Comparison of ENCODE assay signal across 17 cellular contexts in the genomic region with DNA sequence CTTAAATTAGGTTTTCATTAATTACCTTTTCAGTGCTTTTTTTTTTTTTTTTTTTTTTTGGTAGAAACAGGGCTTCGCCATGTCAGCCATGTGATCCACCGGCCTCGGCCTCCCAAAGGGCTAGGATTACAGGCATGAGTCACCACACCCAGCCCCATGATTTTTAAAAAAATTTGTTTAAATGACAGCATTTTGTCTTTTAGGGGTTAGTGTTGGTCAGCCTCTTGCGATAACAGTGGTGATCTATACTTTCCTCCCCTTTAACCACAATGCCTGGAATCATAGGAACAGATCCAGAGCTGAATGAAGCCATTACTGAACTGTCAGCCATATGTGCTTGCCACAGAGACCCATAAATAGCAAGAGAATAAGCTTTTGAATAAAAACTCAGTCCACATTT.
DNase-seq lines count a peak whose midpoint lies in the region; TF ChIP-seq lines count a peak whose summit lies in the region.
"Had no signal": no experiment of that assay in that cellular context is flagged by ENCODE, and none has a peak within 500 bp of the region (broad histone marks: within the 10 kb centered on the region; RNA-seq: fewer than 3 reads in every experiment).

No MANE protein-coding gene starts in this region.

- TF ChIP-seq CTCF in brain (conservative IDR thresholded peaks at IDR 0.05) (no peak), nephron (IDR thresholded peaks at IDR 0.05; ENCODE audit: unreplicated experiment in 3 of 3) (no peak)

- H3K9me3 Mint-ChIP-seq in brain: peaks cover 0 to 3% (median 0%) of the 10 kb centered on the region in 5 experiments
- no peaks in the 10 kb centered on the region for H3K9me3 Mint-ChIP-seq in nephron
- H3K9me3 Mint-ChIP-seq in immature natural killer cell: no peaks in the 10 kb centered on the region
- H3K9me3 Mint-ChIP-seq: mesothelial cell of epicardium, natural killer cell had no signal

- H3K27ac Mint-ChIP-seq in brain (peak overlapping the region in 3 of 5 experiments; percentile 23 to 56 (median 38)), nephron (peak overlapping the region; percentile 65 to 85 (median 78)), immature natural killer cell (no peak overlapping the region)
- H3K27ac Mint-ChIP-seq: mesothelial cell of epicardium, natural killer cell had no signal

- H3K4me1 Mint-ChIP-seq in brain (peaks cover 79% of the 10 kb centered on the region), nephron (peaks cover 73% of the 10 kb centered on the region), immature natural killer cell (peaks cover 1 to 6% of the 10 kb centered on the region in 2 donors)
- H3K4me1 Mint-ChIP-seq: natural killer cell had no signal

- H3K36me3 Mint-ChIP-seq in brain: no peaks in the 10 kb centered on the region
- H3K36me3 Mint-ChIP-seq in nephron (ENCODE audit: low read depth): no peaks in the 10 kb centered on the region
- H3K36me3 Mint-ChIP-seq in immature natural killer cell: no peaks in the 10 kb centered on the region
- H3K36me3 Mint-ChIP-seq: CD4-positive, CD25-positive, alpha-beta regulatory T cell; mesothelial cell of epicardium; natural killer cell had no signal

- H3K27me3 Mint-ChIP-seq in brain (peaks cover 4% of the 10 kb centered on the region), nephron (ENCODE audit: low read depth) (no peaks in the 10 kb centered on the region), immature natural killer cell (ENCODE audit: low read depth in 3 of 3) (no peaks in the 10 kb centered on the region)
- H3K27me3 Mint-ChIP-seq: activated CD4-positive, alpha-beta T cell treated with anti-CD3 and anti-CD28 coated beads, Interleukin-2, amount 10 ng/mL, durations not matched to agents 7 days and 5 days; CD4-positive, CD25-positive, alpha-beta regulatory T cell had no signal

- H3K4me3 Mint-ChIP-seq in brain (no peak overlapping the region), nephron (no peak overlapping the region), immature natural killer cell (no peak overlapping the region)
- H3K4me3 Mint-ChIP-seq: activated CD4-positive, alpha-beta T cell treated with anti-CD3 and anti-CD28 coated beads, Interleukin-2, amount 10 ng/mL, durations not matched to agents 7 days and 5 days; mesothelial cell of epicardium; natural killer cell had no signal

- DNase-seq in EL (peak; percentile 21), M059J (ENCODE audit: low read depth) (peak; percentile 3), NOMO-1 (lab: John Stamatoyannopoulos, UW; ENCODE audit: unreplicated experiment in 2 of 2) (no peak), immature natural killer cell (no peak), DMS153 treated with DMSO at 0.1 percent for 48 hours (lab: John Stamatoyannopoulos, UW; ENCODE audit: unreplicated experiment) (no peak), NCI-H1694 (lab: John Stamatoyannopoulos, UW) (no peak)
- DNase-seq: activated CD4-positive, alpha-beta T cell treated with anti-CD3 and anti-CD28 coated beads, Interleukin-2, amount 10 ng/mL, durations not matched to agents 7 days and 5 days; activated CD8-positive, alpha-beta memory T cell treated with anti-CD3 and anti-CD28 coated beads, Interleukin-2, amount 50 U/mL, for 48 hours; CD4-positive, CD25-positive, alpha-beta regulatory T cell; H7; natural killer cell; NCI-H1417 treated with DMSO at 0.1 percent for 48 hours; NCI-H524; stimulated activated naive CD8-positive, alpha-beta T cell treated with anti-CD3 and anti-CD28 coated beads, Interleukin-15, Interleukin-2, amounts not matched to agents 100 U/mL and 50 U/mL, for 24 hours had no signal

Comparison
In these comparisons a context has a peak if more than half of its experiments do, and no peak if none do; other contexts are left out.
1. DNase-seq: peak in EL (single experiment) and M059J (single experiment); none in NOMO-1 (0 of 2), immature natural killer cell (0 of 3), DMS153 treated with DMSO at 0.1 percent for 48 hours (single experiment) and NCI-H1694 (single experiment).
2. H3K27ac Mint-ChIP-seq: peak in brain (3 of 5) and nephron (3 of 3); none in immature natural killer cell (0 of 6).